8 cellular contexts compared by ENCODE assay signal in genomic region chr9:97923529-97924108, GRCh38. TPM values are rescaled to one million over a fixed set of nuclear protein-coding genes. Genes with fewer than 3 reads are reported as not detected.
A peak's percentile ranks its signal among the peaks of the same experiment; 100 is the strongest.
DNase-seq lines count a peak whose midpoint lies in the region; ATAC-seq and TF ChIP-seq lines count a peak whose summit lies in the region.

No MANE protein-coding gene starts in this region.

- H3K4me1 ChIP-seq in Peyer's patch (peaks cover 0 to 21% (median 2%) of the 10 kb centered on the region in 4 donors), thoracic aorta (ENCODE audit: control insufficient read depth in 1 of 2, low read depth in 2 of 2) (peaks cover 13 to 20% of the 10 kb centered on the region in 2 donors)

- DNase-seq in AG20443 (ENCODE audit: low spot score) (peak; percentile 56), LHCN-M2 (ENCODE audit: low read depth) (peak; percentile 83), Peyer's patch (peak; percentile 60 to 94 (median 89)), fibroblast of the aortic adventitia (ENCODE audit: low read depth) (peak; percentile 87), non-pigmented ciliary epithelial cell (ENCODE audit: low read depth) (peak; percentile 22), thoracic aorta (ENCODE audit: low spot score) (peak; percentile 53)
- DNase-seq in activated T-helper 1 cell treated with anti-CD3 and anti-CD28 coated beads, Interleukin-2, amount 50 U/mL, for 16 hours (ENCODE audit: low read depth in 1 of 2, low spot score in 1 of 2), result peak; percentile 28 to 43

- TF ChIP-seq CTCF in Peyer's patch (IDR thresholded peaks at IDR 0.05) (peak; percentile 77 to 89 (median 84)), fibroblast of the aortic adventitia (IDR thresholded peaks at IDR 0.05; ENCODE audit: insufficient read depth, low read length) (peak; percentile 69), thoracic aorta (IDR thresholded peaks at IDR 0.05) (peak; percentile 61)

- no peaks in the 10 kb centered on the region for H3K36me3 ChIP-seq in Peyer's patch
- no peaks in the 10 kb centered on the region for H3K36me3 ChIP-seq in thoracic aorta

- H3K27ac ChIP-seq in Peyer's patch (peak overlapping the region in 3 of 4 donors; percentile 97 to 99 (median 99)), thoracic aorta (peak overlapping the region in 1 of 2 donors; percentile 90)

- H3K4me3 ChIP-seq in Peyer's patch, result peak overlapping the region in 2 of 4 donors; percentile 19 to 71
- peak overlapping the region; percentile 46 for H3K4me3 ChIP-seq in fibroblast of the aortic adventitia (ENCODE audit: low read depth, low read length)
- peak overlapping the region; percentile 77 for H3K4me3 ChIP-seq in thoracic aorta

- no peaks in the 10 kb centered on the region for H3K9me3 ChIP-seq in Peyer's patch
- H3K9me3 ChIP-seq in thoracic aorta, result no peaks in the 10 kb centered on the region

- H3K27me3 ChIP-seq in Peyer's patch (no peaks in the 10 kb centered on the region), thoracic aorta (replicated peaks; ENCODE audit: insufficient read depth) (no peaks in the 10 kb centered on the region)

- ATAC-seq in GM18909 (IDR thresholded peaks at IDR 0.05; ENCODE audit: poor library complexity, unreplicated experiment) (peak; percentile 48), thoracic aorta (ENCODE audit: insufficient number of reproducible peaks, low FRiP score, low read depth) (peak; percentile 14)

- TF ChIP-seq POLR2A in Peyer's patch (IDR thresholded peaks at IDR 0.05), result no peak

RNA-seq across cellular contexts. Expression of gene TRMO, which starts 1.3 kb away (rescaled TPM):
- total RNA-seq in LHCN-M2 (2014; rRNA removed) (18.1 and 19.1 TPM in 2 replicates), Peyer's patch (100 to 1,000 TPM in 1 of 4 donors, 10 to 100 TPM in 3; 25.7 to 104 (median 29.3) TPM), fibroblast of the aortic adventitia (ENCODE audit: low replicate concordance) (15.1 and 15.7 TPM in 2 replicates), thoracic aorta (10 to 100 TPM; 22.2 to 28.6 TPM)
- polyA plus RNA-seq in LHCN-M2 (2012), result 7.8 TPM

RNA-seq across cellular contexts. Expression of gene HEMGN, which starts 14.4 kb away (rescaled TPM):
- not detected in 2 replicates for total RNA-seq in LHCN-M2 (2014; rRNA removed)
- not detected for polyA plus RNA-seq in LHCN-M2 (2012)
- not detected for total RNA-seq in Peyer's patch
- not detected in 2 replicates for total RNA-seq in fibroblast of the aortic adventitia (ENCODE audit: low replicate concordance)
- under 1 TPM in 1 of 2 donors, not detected in 1; 0.42 TPM for total RNA-seq in thoracic aorta

RNA-seq across cellular contexts. Expression of gene ANP32B, which starts 59.5 kb away (rescaled TPM):
- total RNA-seq in LHCN-M2 (2014; rRNA removed) (9.9 and 15.7 TPM in 2 replicates), Peyer's patch (10 to 100 TPM; 25.4 to 57.8 (median 36.6) TPM), fibroblast of the aortic adventitia (ENCODE audit: low replicate concordance) (17.0 and 149 TPM in 2 replicates), thoracic aorta (10 to 100 TPM; 23.3 to 65.7 TPM)
- 184 TPM for polyA plus RNA-seq in LHCN-M2 (2012)

Comparison
In these comparisons a context has a peak if more than half of its experiments do, and no peak if none do; other contexts are left out.
1. DNase-seq: peak in every context shown above with its lines; median percentile 89 in Peyer's patch; 87 in fibroblast of the aortic adventitia; 83 in LHCN-M2; 56 in AG20443; 53 in thoracic aorta; 36 in activated T-helper 1 cell treated with anti-CD3 and anti-CD28 coated beads, Interleukin-2, amount 50 U/mL, for 16 hours; 22 in non-pigmented ciliary epithelial cell.